Comparison of ENCODE assay signal across 1 cellular context in the genomic region with DNA sequence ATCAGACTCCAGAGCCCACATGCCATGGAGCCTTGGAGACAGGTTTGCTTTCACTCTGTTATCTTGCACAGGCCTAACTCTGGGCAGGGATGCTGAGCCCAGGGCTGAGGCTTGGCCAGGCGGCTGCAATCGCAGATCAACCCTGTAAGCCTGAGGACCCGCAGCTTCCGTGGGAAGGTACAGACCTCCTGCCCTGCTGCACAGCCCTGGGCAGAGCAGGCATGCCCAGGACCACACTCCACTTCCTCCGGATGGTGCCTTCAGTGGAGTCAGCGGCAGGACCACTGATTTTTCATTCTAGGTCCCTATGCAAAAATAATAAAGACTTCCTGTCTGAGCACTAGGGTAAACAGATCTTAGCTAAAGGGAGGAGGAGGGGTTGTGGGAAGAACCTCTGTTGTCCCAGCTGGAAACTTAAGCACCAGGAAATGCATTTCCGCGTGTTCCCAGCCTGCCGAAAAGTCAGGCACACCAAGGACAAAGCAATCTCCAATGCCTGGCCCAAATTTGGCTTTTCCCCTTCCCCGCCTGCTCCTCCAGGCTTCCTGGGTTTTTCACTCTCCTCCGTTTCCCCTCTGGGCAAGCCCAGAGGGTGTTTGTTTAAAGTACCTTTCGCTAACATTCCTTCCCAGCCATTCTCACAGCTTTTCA.
TF ChIP-seq lines count a peak whose summit lies in the region.

No MANE protein-coding gene starts in this region.

TF ChIP-seq in GM23338, 12 proteins besides CTCF, POLR2A, EP300 and RAD21 (continued from another document):
- TF ChIP-seq, protein P1, sequence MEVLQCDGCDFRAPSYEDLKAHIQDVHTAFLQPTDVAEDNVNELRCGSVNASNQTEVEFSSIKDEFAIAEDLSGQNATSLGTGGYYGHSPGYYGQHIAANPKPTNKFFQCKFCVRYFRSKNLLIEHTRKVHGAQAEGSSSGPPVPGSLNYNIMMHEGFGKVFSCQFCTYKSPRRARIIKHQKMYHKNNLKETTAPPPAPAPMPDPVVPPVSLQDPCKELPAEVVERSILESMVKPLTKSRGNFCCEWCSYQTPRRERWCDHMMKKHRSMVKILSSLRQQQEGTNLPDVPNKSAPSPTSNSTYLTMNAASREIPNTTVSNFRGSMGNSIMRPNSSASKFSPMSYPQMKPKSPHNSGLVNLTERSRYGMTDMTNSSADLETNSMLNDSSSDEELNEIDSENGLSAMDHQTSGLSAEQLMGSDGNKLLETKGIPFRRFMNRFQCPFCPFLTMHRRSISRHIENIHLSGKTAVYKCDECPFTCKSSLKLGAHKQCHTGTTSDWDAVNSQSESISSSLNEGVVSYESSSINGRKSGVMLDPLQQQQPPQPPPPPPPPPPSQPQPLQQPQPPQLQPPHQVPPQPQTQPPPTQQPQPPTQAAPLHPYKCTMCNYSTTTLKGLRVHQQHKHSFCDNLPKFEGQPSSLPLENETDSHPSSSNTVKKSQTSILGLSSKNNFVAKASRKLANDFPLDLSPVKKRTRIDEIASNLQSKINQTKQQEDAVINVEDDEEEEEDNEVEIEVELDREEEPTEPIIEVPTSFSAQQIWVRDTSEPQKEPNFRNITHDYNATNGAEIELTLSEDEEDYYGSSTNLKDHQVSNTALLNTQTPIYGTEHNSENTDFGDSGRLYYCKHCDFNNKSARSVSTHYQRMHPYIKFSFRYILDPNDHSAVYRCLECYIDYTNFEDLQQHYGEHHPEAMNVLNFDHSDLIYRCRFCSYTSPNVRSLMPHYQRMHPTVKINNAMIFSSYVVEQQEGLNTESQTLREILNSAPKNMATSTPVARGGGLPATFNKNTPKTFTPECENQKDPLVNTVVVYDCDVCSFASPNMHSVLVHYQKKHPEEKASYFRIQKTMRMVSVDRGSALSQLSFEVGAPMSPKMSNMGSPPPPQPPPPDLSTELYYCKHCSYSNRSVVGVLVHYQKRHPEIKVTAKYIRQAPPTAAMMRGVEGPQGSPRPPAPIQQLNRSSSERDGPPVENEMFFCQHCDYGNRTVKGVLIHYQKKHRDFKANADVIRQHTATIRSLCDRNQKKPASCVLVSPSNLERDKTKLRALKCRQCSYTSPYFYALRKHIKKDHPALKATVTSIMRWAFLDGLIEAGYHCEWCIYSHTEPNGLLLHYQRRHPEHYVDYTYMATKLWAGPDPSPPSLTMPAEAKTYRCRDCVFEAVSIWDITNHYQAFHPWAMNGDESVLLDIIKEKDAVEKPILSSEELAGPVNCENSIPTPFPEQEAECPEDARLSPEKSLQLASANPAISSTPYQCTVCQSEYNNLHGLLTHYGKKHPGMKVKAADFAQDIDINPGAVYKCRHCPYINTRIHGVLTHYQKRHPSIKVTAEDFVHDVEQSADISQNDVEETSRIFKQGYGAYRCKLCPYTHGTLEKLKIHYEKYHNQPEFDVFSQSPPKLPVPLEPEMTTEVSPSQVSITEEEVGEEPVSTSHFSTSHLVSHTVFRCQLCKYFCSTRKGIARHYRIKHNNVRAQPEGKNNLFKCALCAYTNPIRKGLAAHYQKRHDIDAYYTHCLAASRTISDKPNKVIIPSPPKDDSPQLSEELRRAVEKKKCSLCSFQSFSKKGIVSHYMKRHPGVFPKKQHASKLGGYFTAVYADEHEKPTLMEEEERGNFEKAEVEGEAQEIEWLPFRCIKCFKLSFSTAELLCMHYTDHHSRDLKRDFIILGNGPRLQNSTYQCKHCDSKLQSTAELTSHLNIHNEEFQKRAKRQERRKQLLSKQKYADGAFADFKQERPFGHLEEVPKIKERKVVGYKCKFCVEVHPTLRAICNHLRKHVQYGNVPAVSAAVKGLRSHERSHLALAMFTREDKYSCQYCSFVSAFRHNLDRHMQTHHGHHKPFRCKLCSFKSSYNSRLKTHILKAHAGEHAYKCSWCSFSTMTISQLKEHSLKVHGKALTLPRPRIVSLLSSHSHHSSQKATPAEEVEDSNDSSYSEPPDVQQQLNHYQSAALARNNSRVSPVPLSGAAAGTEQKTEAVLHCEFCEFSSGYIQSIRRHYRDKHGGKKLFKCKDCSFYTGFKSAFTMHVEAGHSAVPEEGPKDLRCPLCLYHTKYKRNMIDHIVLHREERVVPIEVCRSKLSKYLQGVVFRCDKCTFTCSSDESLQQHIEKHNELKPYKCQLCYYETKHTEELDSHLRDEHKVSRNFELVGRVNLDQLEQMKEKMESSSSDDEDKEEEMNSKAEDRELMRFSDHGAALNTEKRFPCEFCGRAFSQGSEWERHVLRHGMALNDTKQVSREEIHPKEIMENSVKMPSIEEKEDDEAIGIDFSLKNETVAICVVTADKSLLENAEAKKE (CRISPR knock-in tag; IDR thresholded peaks at IDR 0.05): no peak
- TF ChIP-seq, protein P2, sequence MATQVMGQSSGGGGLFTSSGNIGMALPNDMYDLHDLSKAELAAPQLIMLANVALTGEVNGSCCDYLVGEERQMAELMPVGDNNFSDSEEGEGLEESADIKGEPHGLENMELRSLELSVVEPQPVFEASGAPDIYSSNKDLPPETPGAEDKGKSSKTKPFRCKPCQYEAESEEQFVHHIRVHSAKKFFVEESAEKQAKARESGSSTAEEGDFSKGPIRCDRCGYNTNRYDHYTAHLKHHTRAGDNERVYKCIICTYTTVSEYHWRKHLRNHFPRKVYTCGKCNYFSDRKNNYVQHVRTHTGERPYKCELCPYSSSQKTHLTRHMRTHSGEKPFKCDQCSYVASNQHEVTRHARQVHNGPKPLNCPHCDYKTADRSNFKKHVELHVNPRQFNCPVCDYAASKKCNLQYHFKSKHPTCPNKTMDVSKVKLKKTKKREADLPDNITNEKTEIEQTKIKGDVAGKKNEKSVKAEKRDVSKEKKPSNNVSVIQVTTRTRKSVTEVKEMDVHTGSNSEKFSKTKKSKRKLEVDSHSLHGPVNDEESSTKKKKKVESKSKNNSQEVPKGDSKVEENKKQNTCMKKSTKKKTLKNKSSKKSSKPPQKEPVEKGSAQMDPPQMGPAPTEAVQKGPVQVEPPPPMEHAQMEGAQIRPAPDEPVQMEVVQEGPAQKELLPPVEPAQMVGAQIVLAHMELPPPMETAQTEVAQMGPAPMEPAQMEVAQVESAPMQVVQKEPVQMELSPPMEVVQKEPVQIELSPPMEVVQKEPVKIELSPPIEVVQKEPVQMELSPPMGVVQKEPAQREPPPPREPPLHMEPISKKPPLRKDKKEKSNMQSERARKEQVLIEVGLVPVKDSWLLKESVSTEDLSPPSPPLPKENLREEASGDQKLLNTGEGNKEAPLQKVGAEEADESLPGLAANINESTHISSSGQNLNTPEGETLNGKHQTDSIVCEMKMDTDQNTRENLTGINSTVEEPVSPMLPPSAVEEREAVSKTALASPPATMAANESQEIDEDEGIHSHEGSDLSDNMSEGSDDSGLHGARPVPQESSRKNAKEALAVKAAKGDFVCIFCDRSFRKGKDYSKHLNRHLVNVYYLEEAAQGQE (IDR thresholded peaks at IDR 0.05; ENCODE audit: unreplicated experiment): no peak
TF ChIP-seq in GM23338: peak in this region for 1.
